ENCODE assay signal across 9 cellular contexts in the genomic region with DNA sequence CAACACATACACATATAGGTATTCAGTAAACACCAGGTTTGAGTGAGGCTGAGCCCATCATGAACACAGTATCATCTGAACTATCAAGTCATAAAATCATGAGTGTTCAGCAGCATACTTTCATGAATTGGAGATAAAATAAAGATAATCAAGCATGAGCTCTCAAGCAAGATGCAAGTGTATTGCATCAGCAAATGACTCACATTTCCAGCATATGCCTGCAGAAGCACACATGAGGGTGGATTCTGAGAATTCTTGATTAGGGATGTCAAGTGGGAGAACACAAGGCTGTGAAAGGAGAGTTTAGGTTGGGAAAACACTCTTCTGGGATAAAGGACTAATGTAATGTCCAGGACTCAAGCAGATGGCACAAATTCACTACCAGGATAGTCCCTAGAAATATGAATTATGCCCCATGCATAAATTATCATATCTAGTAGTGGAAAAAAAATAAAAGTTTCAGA.
DNase-seq lines count a peak whose midpoint lies in the region; ATAC-seq and TF ChIP-seq lines count a peak whose summit lies in the region.
"Had no signal": no experiment of that assay in that cellular context is flagged by ENCODE, and none has a peak within 500 bp of the region (broad histone marks: within the 10 kb centered on the region; RNA-seq: fewer than 3 reads in every experiment).

No MANE protein-coding gene starts in this region.

- no peak overlapping the region for H3K4me3 ChIP-seq in HEK293 (ENCODE audit: low read depth, low read length)
- no peak overlapping the region for H3K4me3 ChIP-seq in neuronal stem cell (ENCODE audit: low read length in 2 of 2)
- H3K4me3 ChIP-seq: thyroid gland had no signal

- H3K4me3 Mint-ChIP-seq in activated CD8-positive, alpha-beta T cell treated with anti-CD3 and anti-CD28 coated beads for 36 hours, result no peak overlapping the region
- no peak overlapping the region for H3K4me3 Mint-ChIP-seq in glutamatergic neuron (ENCODE audit: unreplicated experiment)

- POLR2A ChIA-PET in HEK293 (lab: Yijun Ruan, JAX), result no interaction called here
- POLR2A ChIA-PET in activated CD8-positive, alpha-beta T cell treated with anti-CD3 and anti-CD28 coated beads for 36 hours (lab: Charles Lee), result interaction anchor here (0.7 kb wide), 1 partner anchor 65 kb away, joined by 3 read pairs; no protein-coding TSS in a partner anchor

- peaks cover 27% of the 10 kb centered on the region for H3K4me1 Mint-ChIP-seq in activated CD8-positive, alpha-beta T cell treated with anti-CD3 and anti-CD28 coated beads for 36 hours (ENCODE audit: low read depth)
- no peaks in the 10 kb centered on the region for H3K4me1 Mint-ChIP-seq in glutamatergic neuron (ENCODE audit: low read depth, unreplicated experiment)

- H3K9me3 Mint-ChIP-seq in activated CD8-positive, alpha-beta T cell treated with anti-CD3 and anti-CD28 coated beads for 36 hours, result peaks cover 20% of the 10 kb centered on the region
- H3K9me3 Mint-ChIP-seq in glutamatergic neuron (ENCODE audit: unreplicated experiment), result peaks cover 2% of the 10 kb centered on the region

- H3K27me3 Mint-ChIP-seq in activated CD8-positive, alpha-beta T cell treated with anti-CD3 and anti-CD28 coated beads for 36 hours, result no peaks in the 10 kb centered on the region
- H3K27me3 Mint-ChIP-seq in glutamatergic neuron (ENCODE audit: unreplicated experiment), result peaks cover 2% of the 10 kb centered on the region

- TF ChIP-seq CTCF in HEK293 (tag by site-specific recombination; IDR thresholded peaks at IDR 0.05) (no peak), glutamatergic neuron (IDR thresholded peaks at IDR 0.05; ENCODE audit: partially characterized antibody, unreplicated experiment) (no peak)
- no peak for TF ChIP-seq CTCF in activated CD8-positive, alpha-beta T cell treated with anti-CD3 and anti-CD28 coated beads for 36 hours (IDR thresholded peaks at IDR 0.05)

- no peaks in the 10 kb centered on the region for H3K79me1 ChIP-seq in neuronal stem cell (ENCODE audit: low read depth, low read length)

- intact Hi-C loops in activated CD8-positive, alpha-beta T cell treated with anti-CD3 and anti-CD28 coated beads for 36 hours (cut with micrococcal nuclease), result no loop called here

- peak; percentile 38 for DNase-seq in AG08396 (ENCODE audit: low spot score)
- peak; percentile 22 for DNase-seq in activated CD8-positive, alpha-beta T cell treated with anti-CD3 and anti-CD28 coated beads for 36 hours
- DNase-seq in glutamatergic neuron, result no peak
- no peak for DNase-seq in activated effector memory CD4-positive, alpha-beta T cell treated with anti-CD3 and anti-CD28 coated beads, Interleukin-2, amount 50 U/mL, for 16 hours
- DNase-seq in neuronal stem cell (ENCODE audit: low spot score), result no peak
- no peak for DNase-seq in T1000 (lab: John Stamatoyannopoulos, UW)
- no peak for DNase-seq in NK-92 treated with Interleukin-12 subunit alpha and Interleukin-12 subunit beta, amount 100 ng/mL, for 24 hours (lab: John Stamatoyannopoulos, UW)
- DNase-seq: thyroid gland had no signal

- H2BK120ac ChIP-seq in neuronal stem cell (ENCODE audit: low read depth, low read length), result no peak overlapping the region

- H3K9me3 ChIP-seq in HEK293 (ENCODE audit: control insufficient read depth, insufficient read depth, low read depth, low read length) (no peaks in the 10 kb centered on the region), neuronal stem cell (replicated peaks in 1 of 2; ENCODE audit: control insufficient read depth in 2 of 2, insufficient read depth in 1 of 2, low read depth in 1 of 2, low read length in 2 of 2) (no peaks in the 10 kb centered on the region)
- H3K9me3 ChIP-seq: thyroid gland had no signal

- H3K14ac ChIP-seq in neuronal stem cell (ENCODE audit: low read length), result no peak overlapping the region

- H3K36me3 Mint-ChIP-seq in activated CD8-positive, alpha-beta T cell treated with anti-CD3 and anti-CD28 coated beads for 36 hours (ENCODE audit: low read depth), result peaks cover 21% of the 10 kb centered on the region
- H3K36me3 Mint-ChIP-seq in glutamatergic neuron (ENCODE audit: unreplicated experiment), result no peaks in the 10 kb centered on the region

- no peak overlapping the region for H2AK5ac ChIP-seq in neuronal stem cell (ENCODE audit: low read depth, low read length)

- H3K27ac ChIP-seq in HEK293 (ENCODE audit: extremely low read depth, low read depth, low read length) (no peak overlapping the region), neuronal stem cell (replicated peaks; ENCODE audit: low read length) (no peak overlapping the region)
- H3K27ac ChIP-seq: thyroid gland had no signal

- no peaks in the 10 kb centered on the region for H3K36me3 ChIP-seq in HEK293 (ENCODE audit: control insufficient read depth in 2 of 2, insufficient read depth in 1 of 2, low read length in 2 of 2)
- H3K36me3 ChIP-seq in neuronal stem cell (replicated peaks in 1 of 2; ENCODE audit: control insufficient read depth in 2 of 2, insufficient read depth in 2 of 2, low read length in 2 of 2), result no peaks in the 10 kb centered on the region
- H3K36me3 ChIP-seq: thyroid gland had no signal

- H2BK12ac ChIP-seq in neuronal stem cell (ENCODE audit: low read length), result no peak overlapping the region

- no peak overlapping the region for H2AFZ ChIP-seq in neuronal stem cell (ENCODE audit: low read length)

- H3K27me3 ChIP-seq in neuronal stem cell (ENCODE audit: control insufficient read depth in 3 of 3, insufficient read depth in 3 of 3, low read depth in 1 of 3, low read length in 3 of 3), result peaks cover 0 to 6% (median 0%) of the 10 kb centered on the region in 3 experiments
- H3K27me3 ChIP-seq: thyroid gland had no signal

- no peak overlapping the region for H4K8ac ChIP-seq in neuronal stem cell (ENCODE audit: low read depth, low read length)

- peak; percentile 69 for ATAC-seq in activated CD8-positive, alpha-beta T cell treated with anti-CD3 and anti-CD28 coated beads for 36 hours

- H3K4me1 ChIP-seq in HEK293 (ENCODE audit: control insufficient read depth, insufficient read depth, low read length), result no peaks in the 10 kb centered on the region
- H3K4me1 ChIP-seq in neuronal stem cell (ENCODE audit: control insufficient read depth in 2 of 2, insufficient read depth in 1 of 2, low read depth in 1 of 2, low read length in 2 of 2), result no peaks in the 10 kb centered on the region
- H3K4me1 ChIP-seq: thyroid gland had no signal

- no peak overlapping the region for H3K18ac ChIP-seq in neuronal stem cell (ENCODE audit: low read length)

- no peak overlapping the region for H3K23ac ChIP-seq in neuronal stem cell (ENCODE audit: low read depth, low read length, poor library complexity)

- no peak overlapping the region for H2BK15ac ChIP-seq in neuronal stem cell (ENCODE audit: low read length)

- CTCF ChIA-PET in HEK293 (lab: Yijun Ruan, JAX), result no interaction called here
- CTCF ChIA-PET in activated CD8-positive, alpha-beta T cell treated with anti-CD3 and anti-CD28 coated beads for 36 hours (lab: Charles Lee), result no interaction called here

- H3K4ac ChIP-seq in neuronal stem cell (ENCODE audit: low read length), result no peak overlapping the region

- no peak overlapping the region for H4K91ac ChIP-seq in neuronal stem cell (ENCODE audit: low read depth, low read length, poor library complexity)

- no peak overlapping the region for H2BK5ac ChIP-seq in neuronal stem cell (ENCODE audit: low read length)

- peak overlapping the region; percentile 93 for H3K27ac Mint-ChIP-seq in activated CD8-positive, alpha-beta T cell treated with anti-CD3 and anti-CD28 coated beads for 36 hours
- H3K27ac Mint-ChIP-seq in glutamatergic neuron (ENCODE audit: unreplicated experiment), result peak overlapping the region; percentile 44

- H3K9ac ChIP-seq in neuronal stem cell (ENCODE audit: low read depth, low read length, poor library complexity), result no peak overlapping the region

- no peak overlapping the region for H3K4me2 ChIP-seq in neuronal stem cell (ENCODE audit: insufficient read depth, low read length, poor library complexity, severe bottlenecking)

TF ChIP-seq in HEK293, 187 proteins besides CTCF, POLR2A, EP300 and RAD21 (continues in another document):
- TF ChIP-seq, protein P1, sequence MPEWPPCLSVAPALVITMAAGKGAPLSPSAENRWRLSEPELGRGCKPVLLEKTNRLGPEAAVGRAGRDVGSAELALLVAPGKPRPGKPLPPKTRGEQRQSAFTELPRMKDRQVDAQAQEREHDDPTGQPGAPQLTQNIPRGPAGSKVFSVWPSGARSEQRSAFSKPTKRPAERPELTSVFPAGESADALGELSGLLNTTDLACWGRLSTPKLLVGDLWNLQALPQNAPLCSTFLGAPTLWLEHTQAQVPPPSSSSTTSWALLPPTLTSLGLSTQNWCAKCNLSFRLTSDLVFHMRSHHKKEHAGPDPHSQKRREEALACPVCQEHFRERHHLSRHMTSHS (tag by site-specific recombination; IDR thresholded peaks at IDR 0.05), result peak; percentile 19; the same call in 1 of the 2 replicates
- TF ChIP-seq ZNF561 (tag by site-specific recombination; IDR thresholded peaks at IDR 0.05; ENCODE audit: borderline replicate concordance) (no peak), ZNF76 (tag by site-specific recombination; IDR thresholded peaks at IDR 0.05; ENCODE audit: borderline replicate concordance, low read depth) (0 out of 2 replicates have a peak, but pooled peaks have one; percentile 17), ZNF660 (tag by site-specific recombination; IDR thresholded peaks at IDR 0.05) (peak; percentile 90)
- TF ChIP-seq, protein P2, sequence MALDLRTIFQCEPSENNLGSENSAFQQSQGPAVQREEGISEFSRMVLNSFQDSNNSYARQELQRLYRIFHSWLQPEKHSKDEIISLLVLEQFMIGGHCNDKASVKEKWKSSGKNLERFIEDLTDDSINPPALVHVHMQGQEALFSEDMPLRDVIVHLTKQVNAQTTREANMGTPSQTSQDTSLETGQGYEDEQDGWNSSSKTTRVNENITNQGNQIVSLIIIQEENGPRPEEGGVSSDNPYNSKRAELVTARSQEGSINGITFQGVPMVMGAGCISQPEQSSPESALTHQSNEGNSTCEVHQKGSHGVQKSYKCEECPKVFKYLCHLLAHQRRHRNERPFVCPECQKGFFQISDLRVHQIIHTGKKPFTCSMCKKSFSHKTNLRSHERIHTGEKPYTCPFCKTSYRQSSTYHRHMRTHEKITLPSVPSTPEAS (tag by site-specific recombination; IDR thresholded peaks at IDR 0.05), result 0 out of 2 replicates have a peak, but pooled peaks have one; percentile 29

Comparison
In these comparisons a context has a peak if more than half of its experiments do, and no peak if none do; other contexts are left out.
1. DNase-seq: peak in AG08396 (single experiment) and activated CD8-positive, alpha-beta T cell treated with anti-CD3 and anti-CD28 coated beads for 36 hours (single experiment); none in glutamatergic neuron (single experiment), activated effector memory CD4-positive, alpha-beta T cell treated with anti-CD3 and anti-CD28 coated beads, Interleukin-2, amount 50 U/mL, for 16 hours (single experiment), neuronal stem cell (single experiment), T1000 (single experiment) and NK-92 treated with Interleukin-12 subunit alpha and Interleukin-12 subunit beta, amount 100 ng/mL, for 24 hours (single experiment).